ENCODE assay signal across 8 cellular contexts in genomic region chr2:136116813-136117390, GRCh38. TPM values are rescaled to one million over a fixed set of nuclear protein-coding genes. Genes with fewer than 3 reads are reported as not detected.
DNase-seq lines count a peak whose midpoint lies in the region; ATAC-seq and TF ChIP-seq lines count a peak whose summit lies in the region.

No MANE protein-coding gene starts in this region.

- no peaks in the 10 kb centered on the region for H3K9me3 ChIP-seq in esophagus squamous epithelium

- no peaks in the 10 kb centered on the region for H3K36me3 ChIP-seq in esophagus squamous epithelium

- peak overlapping the region; percentile 95 for H3K4me3 ChIP-seq in GM08714 (ENCODE audit: low read length)
- peak overlapping the region; percentile 30 to 71 (median 49) for H3K4me3 ChIP-seq in esophagus squamous epithelium

- TF ChIP-seq POLR2A in esophagus squamous epithelium (IDR thresholded peaks at IDR 0.05), result no peak

- peak overlapping the region; percentile 67 to 88 (median 76) for H3K27ac ChIP-seq in esophagus squamous epithelium

- H3K4me1 Mint-ChIP-seq in IgD-negative memory B cell (peaks cover 26 to 44% (median 41%) of the 10 kb centered on the region in 3 donors), osteocyte (ENCODE audit: unreplicated experiment) (peaks cover 31% of the 10 kb centered on the region)

- peak; percentile 60 for DNase-seq in activated CD8-positive, alpha-beta memory T cell treated with anti-CD3 and anti-CD28 coated beads, Interleukin-2, amount 50 U/mL, for 4 hours
- no peak for DNase-seq in esophagus squamous epithelium (lab: John Stamatoyannopoulos, UW)
- DNase-seq in osteocyte (ENCODE audit: extremely low spot score, unreplicated experiment), result no peak
- no peak for DNase-seq in epidermal melanocyte (ENCODE audit: insufficient read length, low spot score)
- DNase-seq in superior temporal gyrus (ENCODE audit: extremely low spot score), result no peak

- H3K27me3 ChIP-seq in esophagus squamous epithelium, result peaks cover 0 to 100% (median 7%) of the 10 kb centered on the region in 4 donors

- H3K4me1 ChIP-seq in esophagus squamous epithelium, result peaks cover 14 to 48% (median 35%) of the 10 kb centered on the region in 3 donors

- TF ChIP-seq CTCF in esophagus squamous epithelium (IDR thresholded peaks at IDR 0.05), result no peak
- no peak for TF ChIP-seq CTCF in osteocyte (IDR thresholded peaks at IDR 0.05)

- WGBS in esophagus squamous epithelium, 2 donors, result 0% methylated on average over 9 of the region's 57 CpGs; no CpG with 5 or more reads in 1 of the 2 donors

- H3K36me3 Mint-ChIP-seq in IgD-negative memory B cell (peaks cover 28% of the 10 kb centered on the region), osteocyte (ENCODE audit: unreplicated experiment) (no peaks in the 10 kb centered on the region)

- intact Hi-C loops in esophagus squamous epithelium (cut with DNase I), result no loop called here

- H3K27me3 Mint-ChIP-seq in IgD-negative memory B cell (no peaks in the 10 kb centered on the region), osteocyte (ENCODE audit: unreplicated experiment) (peaks cover 84% of the 10 kb centered on the region)

- ATAC-seq in GM21515 (IDR thresholded peaks at IDR 0.05; ENCODE audit: unreplicated experiment), result peak; percentile 54

- H3K4me3 Mint-ChIP-seq in IgD-negative memory B cell (peak overlapping the region; percentile 96 to 99 (median 98)), osteocyte (ENCODE audit: unreplicated experiment) (peak overlapping the region; percentile 71)

- peak overlapping the region; percentile 99 to 100 (median 100) for H3K27ac Mint-ChIP-seq in IgD-negative memory B cell
- H3K27ac Mint-ChIP-seq in osteocyte (ENCODE audit: unreplicated experiment), result no peak overlapping the region

- H3K9me3 Mint-ChIP-seq in IgD-negative memory B cell, result peaks cover 0 to 3% (median 2%) of the 10 kb centered on the region in 3 donors
- no peaks in the 10 kb centered on the region for H3K9me3 Mint-ChIP-seq in osteocyte (ENCODE audit: unreplicated experiment)

RNA-seq across cellular contexts. Expression of gene CXCR4, which starts 1.0 kb away (rescaled TPM):
- 862 TPM for polyA plus RNA-seq in IgD-negative memory B cell
- 10 to 100 TPM in 2 of 4 donors, 1 to 10 TPM in 2; 5.7 to 28.6 (median 10.0) TPM for total RNA-seq in esophagus squamous epithelium
- total RNA-seq in osteocyte, result not detected in 2 replicates
